Comparison of ENCODE assay signal across 8 cellular contexts in genomic region chr15:64905119-64905831, GRCh38. TPM values are rescaled to one million over a fixed set of nuclear protein-coding genes. Genes with fewer than 3 reads are reported as not detected.
DNase-seq lines count a peak whose midpoint lies in the region; ATAC-seq and TF ChIP-seq lines count a peak whose summit lies in the region.

No MANE protein-coding gene starts in this region.

- peaks cover 3% of the 10 kb centered on the region for H3F3A ChIP-seq in SK-N-SH (replicated peaks; ENCODE audit: insufficient read depth)

- H3K27ac ChIP-seq in SK-N-SH (ENCODE audit: low read depth in 2 of 2, low read length in 1 of 2), result no peak overlapping the region

- no peak for ATAC-seq in SK-N-SH treated with all-trans-retinoic acid at 6 μM for 48 hours
- ATAC-seq in esophagus mucosa, result peak; percentile 73
- no peak for ATAC-seq in HG02938 (IDR thresholded peaks at IDR 0.05; ENCODE audit: unreplicated experiment)

- TF ChIP-seq EP300 in SK-N-SH (IDR thresholded peaks at IDR 0.05; ENCODE audit: borderline replicate concordance in 1 of 2, low read depth in 1 of 2, low read length in 1 of 2), result no peak

- no peaks in the 10 kb centered on the region for H4K20me1 ChIP-seq in SK-N-SH (ENCODE audit: insufficient read depth)

- no peak overlapping the region for H3K4me2 ChIP-seq in SK-N-SH

- no peaks in the 10 kb centered on the region for H3K9me3 ChIP-seq in SK-N-SH
- no peaks in the 10 kb centered on the region for H3K9me3 ChIP-seq in mononuclear cell (ENCODE audit: low read depth, low read length)

- H3K79me2 ChIP-seq in SK-N-SH (ENCODE audit: insufficient read depth), result no peaks in the 10 kb centered on the region

- WGBS in SK-N-SH (ENCODE audit: low lambda C conversion rate), result 88% methylated on average over 30 of the region's 30 CpGs

- no peak overlapping the region for H3K9ac ChIP-seq in SK-N-SH

- H3K4me1 ChIP-seq in SK-N-SH (ENCODE audit: control insufficient read depth in 1 of 2, insufficient read depth in 2 of 2, low read depth in 1 of 2, low read length in 1 of 2), result no peaks in the 10 kb centered on the region
- peaks cover 35% of the 10 kb centered on the region for H3K4me1 ChIP-seq in mononuclear cell (ENCODE audit: insufficient read depth, low read length)

- peak; percentile 48 for DNase-seq in SK-N-SH
- DNase-seq in NOMO-1 (lab: John Stamatoyannopoulos, UW; ENCODE audit: unreplicated experiment in 2 of 2), result peak; percentile 58 to 59
- DNase-seq in activated T-cell treated with anti-CD3 and anti-CD28 coated beads, Interleukin-2, amount 50 U/mL, for 1 hour, result peak; percentile 83
- DNase-seq in stimulated activated CD8-positive, alpha-beta memory T cell treated with anti-CD3 and anti-CD28 coated beads, Interleukin-4, amount 100 ng/mL, for 4 hours (ENCODE audit: low read depth in 2 of 2, low spot score in 1 of 2), result peak; percentile 55 to 56

- peak overlapping the region in 1 of 2 experiments; percentile 28; a peak in 1 of 4 replicates for H3K4me3 ChIP-seq in SK-N-SH (ENCODE audit: low read depth in 2 of 2, low read length in 1 of 2)
- H3K4me3 ChIP-seq in mononuclear cell (ENCODE audit: low read length), result peak overlapping the region; percentile 12

- peak; percentile 16; the same call in 1 of the 2 replicates for TF ChIP-seq RAD21 in SK-N-SH (IDR thresholded peaks at IDR 0.05; ENCODE audit: low read length)

- H3K27me3 ChIP-seq in SK-N-SH (ENCODE audit: insufficient read depth) (no peaks in the 10 kb centered on the region), mononuclear cell (ENCODE audit: insufficient read depth, low read length) (peaks cover 5% of the 10 kb centered on the region)

- POLR2A ChIA-PET in SK-N-SH (lab: Yijun Ruan, JAX), result no interaction called here

- no peak for TF ChIP-seq CTCF in SK-N-SH (IDR thresholded peaks at IDR 0.05)

- CTCF ChIA-PET in SK-N-SH (lab: Yijun Ruan, JAX), result interaction anchor here (1.1 kb wide), 1 partner anchor 17 kb away, joined by 4 read pairs; no protein-coding TSS in a partner anchor

- H2AFZ ChIP-seq in SK-N-SH (ENCODE audit: low read depth), result no peak overlapping the region

- no peaks in the 10 kb centered on the region for H3K9me2 ChIP-seq in SK-N-SH

- no peaks in the 10 kb centered on the region for H3K36me3 ChIP-seq in SK-N-SH (replicated peaks in 1 of 2; ENCODE audit: control insufficient read depth in 1 of 2, insufficient read depth in 2 of 2, low read length in 1 of 2)

TF ChIP-seq in SK-N-SH, 30 proteins besides CTCF, POLR2A, EP300 and RAD21 (continues in another document):
- TF ChIP-seq REST (IDR thresholded peaks at IDR 0.05; ENCODE audit: low read depth, low read length) (no peak), JUND (IDR thresholded peaks at IDR 0.05) (no peak), NRF1 (IDR thresholded peaks at IDR 0.05; ENCODE audit: low read depth, low read length) (no peak), PBX3 (IDR thresholded peaks at IDR 0.05) (no peak), MAX (IDR thresholded peaks at IDR 0.05; ENCODE audit: low read depth) (no peak), FOXJ3 (CRISPR knock-in tag; IDR thresholded peaks at IDR 0.05) (no peak), FOSL2 (IDR thresholded peaks at IDR 0.05; ENCODE audit: borderline replicate concordance, low read depth) (no peak), FOXM1 (IDR thresholded peaks at IDR 0.05; ENCODE audit: low read depth) (no peak), YY1 (IDR thresholded peaks at IDR 0.05; ENCODE audit: low read depth) (no peak), MEF2A (IDR thresholded peaks at IDR 0.05; ENCODE audit: borderline replicate concordance, low read depth) (no peak)

TF ChIP-seq in SK-N-SH treated with all-trans-retinoic acid at 6 μM for 48 hours, 23 proteins besides CTCF, POLR2A, EP300 and RAD21:
- no peak for TF ChIP-seq ZNF70 (CRISPR knock-in tag; IDR thresholded peaks at IDR 0.05)
- TF ChIP-seq ZC3H10 (CRISPR knock-in tag; IDR thresholded peaks at IDR 0.05), result no peak
- no peak for TF ChIP-seq ESRRG (CRISPR knock-in tag; IDR thresholded peaks at IDR 0.05)
- TF ChIP-seq TCF4 (CRISPR knock-in tag; IDR thresholded peaks at IDR 0.05; ENCODE audit: borderline replicate concordance), result no peak

RNA-seq across cellular contexts. Expression of gene ANKDD1A, which starts 6.4 kb away (rescaled TPM):
- polyA plus RNA-seq in SK-N-SH (2012; rRNA removed), result 7.2 and 8.6 TPM in 2 replicates
- polyA plus RNA-seq in SK-N-SH (2012; cell fraction: cytosol; rRNA removed), result 3.2 and 4.5 TPM in 2 replicates
- polyA plus RNA-seq in SK-N-SH (2012; cell fraction: nucleus; rRNA removed), result 23.7 and 25.9 TPM in 2 replicates
- total RNA-seq in esophagus mucosa (1.6 TPM), mononuclear cell (11.3 TPM)
